In the genomic region with DNA sequence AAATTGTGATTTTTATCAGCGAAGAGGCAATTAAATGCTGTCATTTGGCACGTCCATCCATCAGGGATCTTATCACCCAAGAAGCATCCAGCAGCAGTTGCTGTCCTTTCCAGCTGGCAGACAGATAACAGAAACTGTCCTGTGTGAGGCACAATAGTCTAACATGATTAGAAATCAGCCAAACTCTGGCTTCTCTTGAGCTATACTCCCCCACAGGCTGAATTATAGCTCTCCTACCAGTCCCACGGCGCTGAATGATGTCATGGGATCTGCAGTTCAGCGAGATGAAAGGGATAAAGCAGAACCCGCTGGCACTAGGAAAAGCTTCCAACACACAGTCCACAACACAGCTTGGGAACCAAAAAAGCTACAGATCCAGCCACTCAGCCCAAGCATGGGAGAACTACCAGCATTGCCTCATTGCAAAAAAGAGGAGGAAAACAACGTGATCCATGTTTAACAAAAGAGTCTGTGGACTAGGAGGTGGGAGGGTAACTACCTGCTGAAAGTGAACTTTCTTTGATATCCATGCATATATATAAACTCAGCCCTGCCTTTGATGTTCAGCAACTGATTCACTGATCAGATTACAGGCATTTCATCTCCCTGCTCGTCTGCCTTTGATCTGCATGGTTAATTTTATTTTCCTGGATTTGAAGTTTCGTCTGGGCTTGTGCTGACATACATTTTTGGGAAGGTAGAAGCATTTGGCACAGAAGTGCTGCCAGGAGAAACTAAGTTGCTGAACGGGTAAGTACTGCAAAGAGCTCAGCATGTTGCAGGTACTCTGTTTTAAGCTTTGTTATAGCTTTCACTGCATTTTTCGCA, we compare ENCODE assay signal across 1 cellular context.
TF ChIP-seq lines count a peak whose summit lies in the region.

A gene with protein sequence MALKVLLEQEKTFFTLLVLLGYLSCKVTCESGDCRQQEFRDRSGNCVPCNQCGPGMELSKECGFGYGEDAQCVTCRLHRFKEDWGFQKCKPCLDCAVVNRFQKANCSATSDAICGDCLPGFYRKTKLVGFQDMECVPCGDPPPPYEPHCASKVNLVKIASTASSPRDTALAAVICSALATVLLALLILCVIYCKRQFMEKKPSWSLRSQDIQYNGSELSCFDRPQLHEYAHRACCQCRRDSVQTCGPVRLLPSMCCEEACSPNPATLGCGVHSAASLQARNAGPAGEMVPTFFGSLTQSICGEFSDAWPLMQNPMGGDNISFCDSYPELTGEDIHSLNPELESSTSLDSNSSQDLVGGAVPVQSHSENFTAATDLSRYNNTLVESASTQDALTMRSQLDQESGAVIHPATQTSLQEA (plus strand): TSS at position 314 of the 828 bp plus-strand sequence. CDS start 19,772 bp downstream, outside the sequence.

TF ChIP-seq in HEK293, 187 proteins besides CTCF, POLR2A, EP300 and RAD21 (continued from another document and continues in another):
- TF ChIP-seq, protein P1, sequence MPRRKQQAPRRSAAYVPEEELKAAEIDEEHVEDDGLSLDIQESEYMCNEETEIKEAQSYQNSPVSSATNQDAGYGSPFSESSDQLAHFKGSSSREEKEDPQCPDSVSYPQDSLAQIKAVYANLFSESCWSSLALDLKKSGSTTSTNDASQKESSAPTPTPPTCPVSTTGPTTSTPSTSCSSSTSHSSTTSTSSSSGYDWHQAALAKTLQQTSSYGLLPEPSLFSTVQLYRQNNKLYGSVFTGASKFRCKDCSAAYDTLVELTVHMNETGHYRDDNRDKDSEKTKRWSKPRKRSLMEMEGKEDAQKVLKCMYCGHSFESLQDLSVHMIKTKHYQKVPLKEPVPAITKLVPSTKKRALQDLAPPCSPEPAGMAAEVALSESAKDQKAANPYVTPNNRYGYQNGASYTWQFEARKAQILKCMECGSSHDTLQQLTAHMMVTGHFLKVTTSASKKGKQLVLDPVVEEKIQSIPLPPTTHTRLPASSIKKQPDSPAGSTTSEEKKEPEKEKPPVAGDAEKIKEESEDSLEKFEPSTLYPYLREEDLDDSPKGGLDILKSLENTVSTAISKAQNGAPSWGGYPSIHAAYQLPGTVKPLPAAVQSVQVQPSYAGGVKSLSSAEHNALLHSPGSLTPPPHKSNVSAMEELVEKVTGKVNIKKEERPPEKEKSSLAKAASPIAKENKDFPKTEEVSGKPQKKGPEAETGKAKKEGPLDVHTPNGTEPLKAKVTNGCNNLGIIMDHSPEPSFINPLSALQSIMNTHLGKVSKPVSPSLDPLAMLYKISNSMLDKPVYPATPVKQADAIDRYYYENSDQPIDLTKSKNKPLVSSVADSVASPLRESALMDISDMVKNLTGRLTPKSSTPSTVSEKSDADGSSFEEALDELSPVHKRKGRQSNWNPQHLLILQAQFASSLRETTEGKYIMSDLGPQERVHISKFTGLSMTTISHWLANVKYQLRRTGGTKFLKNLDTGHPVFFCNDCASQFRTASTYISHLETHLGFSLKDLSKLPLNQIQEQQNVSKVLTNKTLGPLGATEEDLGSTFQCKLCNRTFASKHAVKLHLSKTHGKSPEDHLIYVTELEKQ (tag by site-specific recombination; IDR thresholded peaks at IDR 0.05; ENCODE audit: borderline replicate concordance): no peak
- TF ChIP-seq, protein P2, sequence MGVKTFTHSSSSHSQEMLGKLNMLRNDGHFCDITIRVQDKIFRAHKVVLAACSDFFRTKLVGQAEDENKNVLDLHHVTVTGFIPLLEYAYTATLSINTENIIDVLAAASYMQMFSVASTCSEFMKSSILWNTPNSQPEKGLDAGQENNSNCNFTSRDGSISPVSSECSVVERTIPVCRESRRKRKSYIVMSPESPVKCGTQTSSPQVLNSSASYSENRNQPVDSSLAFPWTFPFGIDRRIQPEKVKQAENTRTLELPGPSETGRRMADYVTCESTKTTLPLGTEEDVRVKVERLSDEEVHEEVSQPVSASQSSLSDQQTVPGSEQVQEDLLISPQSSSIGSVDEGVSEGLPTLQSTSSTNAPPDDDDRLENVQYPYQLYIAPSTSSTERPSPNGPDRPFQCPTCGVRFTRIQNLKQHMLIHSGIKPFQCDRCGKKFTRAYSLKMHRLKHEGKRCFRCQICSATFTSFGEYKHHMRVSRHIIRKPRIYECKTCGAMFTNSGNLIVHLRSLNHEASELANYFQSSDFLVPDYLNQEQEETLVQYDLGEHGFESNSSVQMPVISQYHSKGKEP (tag by site-specific recombination; IDR thresholded peaks at IDR 0.05): peak; percentile 43; the same call in 1 of the 2 replicates
- TF ChIP-seq SP7 (tag by site-specific recombination; IDR thresholded peaks at IDR 0.05): peak; percentile 64; the same call in 1 of the 2 replicates
- TF ChIP-seq ZSCAN30 (tag by site-specific recombination; IDR thresholded peaks at IDR 0.05): no peak; the same call in 1 of the 2 replicates
- TF ChIP-seq, protein P3, sequence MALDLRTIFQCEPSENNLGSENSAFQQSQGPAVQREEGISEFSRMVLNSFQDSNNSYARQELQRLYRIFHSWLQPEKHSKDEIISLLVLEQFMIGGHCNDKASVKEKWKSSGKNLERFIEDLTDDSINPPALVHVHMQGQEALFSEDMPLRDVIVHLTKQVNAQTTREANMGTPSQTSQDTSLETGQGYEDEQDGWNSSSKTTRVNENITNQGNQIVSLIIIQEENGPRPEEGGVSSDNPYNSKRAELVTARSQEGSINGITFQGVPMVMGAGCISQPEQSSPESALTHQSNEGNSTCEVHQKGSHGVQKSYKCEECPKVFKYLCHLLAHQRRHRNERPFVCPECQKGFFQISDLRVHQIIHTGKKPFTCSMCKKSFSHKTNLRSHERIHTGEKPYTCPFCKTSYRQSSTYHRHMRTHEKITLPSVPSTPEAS (tag by site-specific recombination; IDR thresholded peaks at IDR 0.05): no peak
- TF ChIP-seq ZNF596 (tag by site-specific recombination; IDR thresholded peaks at IDR 0.05): no peak
- TF ChIP-seq GFI1B (tag by site-specific recombination; IDR thresholded peaks at IDR 0.05): 0 out of 2 replicates have a peak, but pooled peaks have one; percentile 4
- TF ChIP-seq, protein P4, sequence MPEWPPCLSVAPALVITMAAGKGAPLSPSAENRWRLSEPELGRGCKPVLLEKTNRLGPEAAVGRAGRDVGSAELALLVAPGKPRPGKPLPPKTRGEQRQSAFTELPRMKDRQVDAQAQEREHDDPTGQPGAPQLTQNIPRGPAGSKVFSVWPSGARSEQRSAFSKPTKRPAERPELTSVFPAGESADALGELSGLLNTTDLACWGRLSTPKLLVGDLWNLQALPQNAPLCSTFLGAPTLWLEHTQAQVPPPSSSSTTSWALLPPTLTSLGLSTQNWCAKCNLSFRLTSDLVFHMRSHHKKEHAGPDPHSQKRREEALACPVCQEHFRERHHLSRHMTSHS (tag by site-specific recombination; IDR thresholded peaks at IDR 0.05): no peak
- no peak for TF ChIP-seq ZNF335 (tag by site-specific recombination; conservative IDR thresholded peaks at IDR 0.05)
- TF ChIP-seq ZBTB8A (tag by site-specific recombination; IDR thresholded peaks at IDR 0.05): no peak
- TF ChIP-seq, protein P5, sequence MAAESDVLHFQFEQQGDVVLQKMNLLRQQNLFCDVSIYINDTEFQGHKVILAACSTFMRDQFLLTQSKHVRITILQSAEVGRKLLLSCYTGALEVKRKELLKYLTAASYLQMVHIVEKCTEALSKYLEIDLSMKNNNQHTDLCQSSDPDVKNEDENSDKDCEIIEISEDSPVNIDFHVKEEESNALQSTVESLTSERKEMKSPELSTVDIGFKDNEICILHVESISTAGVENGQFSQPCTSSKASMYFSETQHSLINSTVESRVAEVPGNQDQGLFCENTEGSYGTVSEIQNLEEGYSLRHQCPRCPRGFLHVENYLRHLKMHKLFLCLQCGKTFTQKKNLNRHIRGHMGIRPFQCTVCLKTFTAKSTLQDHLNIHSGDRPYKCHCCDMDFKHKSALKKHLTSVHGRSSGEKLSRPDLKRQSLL (tag by site-specific recombination; IDR thresholded peaks at IDR 0.05): no peak
- TF ChIP-seq ZFP37 (tag by site-specific recombination; IDR thresholded peaks at IDR 0.05): no peak
- TF ChIP-seq, protein P6, sequence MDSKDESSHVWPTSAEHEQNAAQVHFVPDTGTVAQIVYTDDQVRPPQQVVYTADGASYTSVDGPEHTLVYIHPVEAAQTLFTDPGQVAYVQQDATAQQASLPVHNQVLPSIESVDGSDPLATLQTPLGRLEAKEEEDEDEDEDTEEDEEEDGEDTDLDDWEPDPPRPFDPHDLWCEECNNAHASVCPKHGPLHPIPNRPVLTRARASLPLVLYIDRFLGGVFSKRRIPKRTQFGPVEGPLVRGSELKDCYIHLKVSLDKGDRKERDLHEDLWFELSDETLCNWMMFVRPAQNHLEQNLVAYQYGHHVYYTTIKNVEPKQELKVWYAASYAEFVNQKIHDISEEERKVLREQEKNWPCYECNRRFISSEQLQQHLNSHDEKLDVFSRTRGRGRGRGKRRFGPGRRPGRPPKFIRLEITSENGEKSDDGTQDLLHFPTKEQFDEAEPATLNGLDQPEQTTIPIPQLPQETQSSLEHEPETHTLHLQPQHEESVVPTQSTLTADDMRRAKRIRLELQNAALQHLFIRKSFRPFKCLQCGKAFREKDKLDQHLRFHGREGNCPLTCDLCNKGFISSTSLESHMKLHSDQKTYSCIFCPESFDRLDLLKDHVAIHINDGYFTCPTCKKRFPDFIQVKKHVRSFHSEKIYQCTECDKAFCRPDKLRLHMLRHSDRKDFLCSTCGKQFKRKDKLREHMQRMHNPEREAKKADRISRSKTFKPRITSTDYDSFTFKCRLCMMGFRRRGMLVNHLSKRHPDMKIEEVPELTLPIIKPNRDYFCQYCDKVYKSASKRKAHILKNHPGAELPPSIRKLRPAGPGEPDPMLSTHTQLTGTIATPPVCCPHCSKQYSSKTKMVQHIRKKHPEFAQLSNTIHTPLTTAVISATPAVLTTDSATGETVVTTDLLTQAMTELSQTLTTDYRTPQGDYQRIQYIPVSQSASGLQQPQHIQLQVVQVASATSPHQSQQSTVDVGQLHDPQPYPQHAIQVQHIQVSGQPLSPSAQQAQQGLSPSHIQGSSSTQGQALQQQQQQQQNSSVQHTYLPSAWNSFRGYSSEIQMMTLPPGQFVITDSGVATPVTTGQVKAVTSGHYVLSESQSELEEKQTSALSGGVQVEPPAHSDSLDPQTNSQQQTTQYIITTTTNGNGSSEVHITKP (tag by site-specific recombination; IDR thresholded peaks at IDR 0.05): peak; percentile 48; the same call in 1 of the 2 replicates
- TF ChIP-seq ZNF426 (tag by site-specific recombination; IDR thresholded peaks at IDR 0.05): no peak
- peak; percentile 44; the same call in 1 of the 2 replicates for TF ChIP-seq ZNF843 (tag by site-specific recombination; IDR thresholded peaks at IDR 0.05)
- no peak for TF ChIP-seq ZNF785 (tag by site-specific recombination; IDR thresholded peaks at IDR 0.05)
- no peak for TF ChIP-seq KLF10 (tag by site-specific recombination; IDR thresholded peaks at IDR 0.05)
- no peak for TF ChIP-seq ZFP41 (tag by site-specific recombination; IDR thresholded peaks at IDR 0.05; ENCODE audit: borderline replicate concordance)
- TF ChIP-seq, protein P7, sequence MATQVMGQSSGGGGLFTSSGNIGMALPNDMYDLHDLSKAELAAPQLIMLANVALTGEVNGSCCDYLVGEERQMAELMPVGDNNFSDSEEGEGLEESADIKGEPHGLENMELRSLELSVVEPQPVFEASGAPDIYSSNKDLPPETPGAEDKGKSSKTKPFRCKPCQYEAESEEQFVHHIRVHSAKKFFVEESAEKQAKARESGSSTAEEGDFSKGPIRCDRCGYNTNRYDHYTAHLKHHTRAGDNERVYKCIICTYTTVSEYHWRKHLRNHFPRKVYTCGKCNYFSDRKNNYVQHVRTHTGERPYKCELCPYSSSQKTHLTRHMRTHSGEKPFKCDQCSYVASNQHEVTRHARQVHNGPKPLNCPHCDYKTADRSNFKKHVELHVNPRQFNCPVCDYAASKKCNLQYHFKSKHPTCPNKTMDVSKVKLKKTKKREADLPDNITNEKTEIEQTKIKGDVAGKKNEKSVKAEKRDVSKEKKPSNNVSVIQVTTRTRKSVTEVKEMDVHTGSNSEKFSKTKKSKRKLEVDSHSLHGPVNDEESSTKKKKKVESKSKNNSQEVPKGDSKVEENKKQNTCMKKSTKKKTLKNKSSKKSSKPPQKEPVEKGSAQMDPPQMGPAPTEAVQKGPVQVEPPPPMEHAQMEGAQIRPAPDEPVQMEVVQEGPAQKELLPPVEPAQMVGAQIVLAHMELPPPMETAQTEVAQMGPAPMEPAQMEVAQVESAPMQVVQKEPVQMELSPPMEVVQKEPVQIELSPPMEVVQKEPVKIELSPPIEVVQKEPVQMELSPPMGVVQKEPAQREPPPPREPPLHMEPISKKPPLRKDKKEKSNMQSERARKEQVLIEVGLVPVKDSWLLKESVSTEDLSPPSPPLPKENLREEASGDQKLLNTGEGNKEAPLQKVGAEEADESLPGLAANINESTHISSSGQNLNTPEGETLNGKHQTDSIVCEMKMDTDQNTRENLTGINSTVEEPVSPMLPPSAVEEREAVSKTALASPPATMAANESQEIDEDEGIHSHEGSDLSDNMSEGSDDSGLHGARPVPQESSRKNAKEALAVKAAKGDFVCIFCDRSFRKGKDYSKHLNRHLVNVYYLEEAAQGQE (tag by site-specific recombination; IDR thresholded peaks at IDR 0.05): 0 out of 2 replicates have a peak, but pooled peaks have one; percentile 21
- no peak for TF ChIP-seq ZNF664 (tag by site-specific recombination; IDR thresholded peaks at IDR 0.05)
- no peak for TF ChIP-seq ZNF223 (tag by site-specific recombination; IDR thresholded peaks at IDR 0.05)
- no peak; the same call in 1 of the 2 replicates for TF ChIP-seq ZNF341 (tag by site-specific recombination; IDR thresholded peaks at IDR 0.05; ENCODE audit: low read depth)
- no peak for TF ChIP-seq ZNF146 (tag by site-specific recombination; IDR thresholded peaks at IDR 0.05)
- TF ChIP-seq, protein P8, sequence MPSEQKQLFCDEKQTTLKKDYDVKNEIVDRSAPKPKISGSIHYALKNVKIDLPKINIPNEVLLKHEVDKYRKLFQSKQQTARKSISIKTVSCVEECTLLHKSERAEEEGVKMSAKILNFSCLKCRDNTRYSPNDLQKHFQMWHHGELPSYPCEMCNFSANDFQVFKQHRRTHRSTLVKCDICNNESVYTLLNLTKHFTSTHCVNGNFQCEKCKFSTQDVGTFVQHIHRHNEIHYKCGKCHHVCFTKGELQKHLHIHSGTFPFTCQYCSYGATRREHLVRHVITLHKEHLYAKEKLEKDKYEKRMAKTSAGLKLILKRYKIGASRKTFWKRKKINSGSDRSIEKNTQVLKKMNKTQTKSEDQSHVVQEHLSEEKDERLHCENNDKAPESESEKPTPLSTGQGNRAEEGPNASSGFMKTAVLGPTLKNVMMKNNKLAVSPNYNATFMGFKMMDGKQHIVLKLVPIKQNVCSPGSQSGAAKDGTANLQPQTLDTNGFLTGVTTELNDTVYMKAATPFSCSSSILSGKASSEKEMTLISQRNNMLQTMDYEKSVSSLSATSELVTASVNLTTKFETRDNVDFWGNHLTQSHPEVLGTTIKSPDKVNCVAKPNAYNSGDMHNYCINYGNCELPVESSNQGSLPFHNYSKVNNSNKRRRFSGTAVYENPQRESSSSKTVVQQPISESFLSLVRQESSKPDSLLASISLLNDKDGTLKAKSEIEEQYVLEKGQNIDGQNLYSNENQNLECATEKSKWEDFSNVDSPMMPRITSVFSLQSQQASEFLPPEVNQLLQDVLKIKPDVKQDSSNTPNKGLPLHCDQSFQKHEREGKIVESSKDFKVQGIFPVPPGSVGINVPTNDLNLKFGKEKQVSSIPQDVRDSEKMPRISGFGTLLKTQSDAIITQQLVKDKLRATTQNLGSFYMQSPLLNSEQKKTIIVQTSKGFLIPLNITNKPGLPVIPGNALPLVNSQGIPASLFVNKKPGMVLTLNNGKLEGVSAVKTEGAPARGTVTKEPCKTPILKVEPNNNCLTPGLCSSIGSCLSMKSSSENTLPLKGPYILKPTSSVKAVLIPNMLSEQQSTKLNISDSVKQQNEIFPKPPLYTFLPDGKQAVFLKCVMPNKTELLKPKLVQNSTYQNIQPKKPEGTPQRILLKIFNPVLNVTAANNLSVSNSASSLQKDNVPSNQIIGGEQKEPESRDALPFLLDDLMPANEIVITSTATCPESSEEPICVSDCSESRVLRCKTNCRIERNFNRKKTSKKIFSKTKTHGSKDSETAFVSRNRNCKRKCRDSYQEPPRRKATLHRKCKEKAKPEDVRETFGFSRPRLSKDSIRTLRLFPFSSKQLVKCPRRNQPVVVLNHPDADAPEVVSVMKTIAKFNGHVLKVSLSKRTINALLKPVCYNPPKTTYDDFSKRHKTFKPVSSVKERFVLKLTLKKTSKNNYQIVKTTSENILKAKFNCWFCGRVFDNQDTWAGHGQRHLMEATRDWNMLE (tag by site-specific recombination; conservative IDR thresholded peaks at IDR 0.05; ENCODE audit: low read depth): no peak
- TF ChIP-seq ZNF221 (tag by site-specific recombination; IDR thresholded peaks at IDR 0.05; ENCODE audit: borderline replicate concordance): no peak
